26 cellular contexts compared by ENCODE assay signal in genomic region chr20:12289476-12289875, GRCh38.
"Had no signal": no experiment of that assay in that cellular context is flagged by ENCODE, and none has a peak within 500 bp of the region (broad histone marks: within the 10 kb centered on the region; RNA-seq: fewer than 3 reads in every experiment).

No MANE protein-coding gene starts in this region.

- H3K27ac Mint-ChIP-seq: activated B cell treated with CpG ODN at 0.5 μM for 24 hours; activated CD4-positive, alpha-beta T cell treated with anti-CD3 and anti-CD28 coated beads for 36 hours; activated naive CD4-positive, alpha-beta T cell treated with anti-CD3 and anti-CD28 coated beads, Interleukin-2, amount 50 U/mL, for 72 hours; activated T-cell treated with anti-CD3 and anti-CD28 coated beads, Interleukin-2, amount 50 U/mL, for 24 hours; activated T-helper 17 cell treated with anti-CD3 and anti-CD28 coated beads, Interleukin-2, amount 50 U/mL, for 72 hours; brain; mesothelial cell of epicardium; natural killer cell treated with Interleukin-12 subunit alpha and Interleukin-12 subunit beta and Interleukin-15 and Interleukin-18, amount 100 ng/mL, for 72 hours; stimulated activated naive CD8-positive, alpha-beta T cell treated with anti-CD3 and anti-CD28 coated beads, Interleukin-15, Interleukin-2, amounts not matched to agents 100 ng/mL and 50 ng/mL, for 24 hours had no signal

- ATAC-seq: activated CD4-positive, alpha-beta T cell treated with anti-CD3 and anti-CD28 coated beads for 36 hours; activated naive CD4-positive, alpha-beta T cell treated with anti-CD3 and anti-CD28 coated beads, Interleukin-2, amount 50 U/mL, for 72 hours; activated T-helper 17 cell treated with anti-CD3 and anti-CD28 coated beads, Interleukin-2, amount 50 U/mL, for 72 hours; left ventricle myocardium superior; natural killer cell treated with Interleukin-12 subunit alpha and Interleukin-12 subunit beta and Interleukin-15 and Interleukin-18, amount 100 ng/mL, for 72 hours had no signal

- H3K27ac ChIP-seq: hepatocyte, ovary, prostate gland, tibial artery had no signal

- H3K27me3 ChIP-seq: hepatocyte, ovary, tibial artery had no signal

- H3K4me1 Mint-ChIP-seq: activated B cell treated with CpG ODN at 0.5 μM for 24 hours; activated CD4-positive, alpha-beta T cell treated with anti-CD3 and anti-CD28 coated beads for 36 hours; activated T-helper 17 cell treated with anti-CD3 and anti-CD28 coated beads, Interleukin-2, amount 50 U/mL, for 72 hours; brain had no signal

- DNase-seq: activated B cell treated with CpG ODN at 0.5 μM for 24 hours; activated CD4-positive, alpha-beta T cell treated with anti-CD3 and anti-CD28 coated beads for 36 hours; activated CD4-positive, alpha-beta T cell treated with anti-CD3 and anti-CD28 coated beads, Interleukin-2, amount 50 U/mL, for 4 hours; activated CD8-positive, alpha-beta memory T cell treated with anti-CD3 and anti-CD28 coated beads for 24 hours; activated CD8-positive, alpha-beta memory T cell treated with anti-CD3 and anti-CD28 coated beads, Interleukin-2, amount 50 U/mL, for 4 hours; activated T-cell treated with anti-CD3 and anti-CD28 coated beads, Interleukin-2, amount 50 U/mL, for 24 hours; aorta; erythroblast; foreskin fibroblast; immature natural killer cell; kidney glomerular epithelial cell; left ventricle myocardium superior; mammary epithelial cell; ovary; stimulated activated CD4-positive, alpha-beta T cell treated with anti-CD3 and anti-CD28 coated beads, Interleukin-12 subunit alpha, Interleukin-12 subunit beta, amount 100 ng/mL, for 4 hours; substantia nigra; T-helper 9 cell; tibial artery had no signal

- H3K79me2 ChIP-seq: hepatocyte had no signal

- H2AFZ ChIP-seq: hepatocyte had no signal

- H3K9me3 Mint-ChIP-seq: brain had no signal

- H3K36me3 Mint-ChIP-seq: activated naive CD4-positive, alpha-beta T cell treated with anti-CD3 and anti-CD28 coated beads, Interleukin-2, amount 50 U/mL, for 72 hours; brain; immature natural killer cell; natural killer cell treated with Interleukin-12 subunit alpha and Interleukin-12 subunit beta and Interleukin-15 and Interleukin-18, amount 100 ng/mL, for 72 hours had no signal

- H3K4me1 ChIP-seq: prostate gland, tibial artery had no signal

- H3K27me3 Mint-ChIP-seq: activated B cell treated with CpG ODN at 0.5 μM for 24 hours; activated CD4-positive, alpha-beta T cell treated with anti-CD3 and anti-CD28 coated beads for 36 hours; activated T-cell treated with anti-CD3 and anti-CD28 coated beads, Interleukin-2, amount 50 U/mL, for 24 hours; activated T-helper 17 cell treated with anti-CD3 and anti-CD28 coated beads, Interleukin-2, amount 50 U/mL, for 72 hours; brain; natural killer cell treated with Interleukin-12 subunit alpha and Interleukin-12 subunit beta and Interleukin-15 and Interleukin-18, amount 100 ng/mL, for 72 hours; stimulated activated naive CD8-positive, alpha-beta T cell treated with anti-CD3 and anti-CD28 coated beads, Interleukin-15, Interleukin-2, amounts not matched to agents 100 ng/mL and 50 ng/mL, for 24 hours had no signal

- H3K4me3 Mint-ChIP-seq: activated B cell treated with CpG ODN at 0.5 μM for 24 hours; activated CD4-positive, alpha-beta T cell treated with anti-CD3 and anti-CD28 coated beads for 36 hours; activated T-cell treated with anti-CD3 and anti-CD28 coated beads, Interleukin-2, amount 50 U/mL, for 24 hours; activated T-helper 17 cell treated with anti-CD3 and anti-CD28 coated beads, Interleukin-2, amount 50 U/mL, for 72 hours; brain; mesothelial cell of epicardium; natural killer cell treated with Interleukin-12 subunit alpha and Interleukin-12 subunit beta and Interleukin-15 and Interleukin-18, amount 100 ng/mL, for 72 hours; stimulated activated naive CD8-positive, alpha-beta T cell treated with anti-CD3 and anti-CD28 coated beads, Interleukin-15, Interleukin-2, amounts not matched to agents 100 ng/mL and 50 ng/mL, for 24 hours had no signal

- H3K4me2 ChIP-seq: hepatocyte had no signal

- H3K4me3 ChIP-seq: hepatocyte, ovary, prostate gland, tibial artery had no signal

- H3K36me3 ChIP-seq: ovary, prostate gland, tibial artery had no signal
